35 cellular contexts compared by ENCODE assay signal in the genomic region with DNA sequence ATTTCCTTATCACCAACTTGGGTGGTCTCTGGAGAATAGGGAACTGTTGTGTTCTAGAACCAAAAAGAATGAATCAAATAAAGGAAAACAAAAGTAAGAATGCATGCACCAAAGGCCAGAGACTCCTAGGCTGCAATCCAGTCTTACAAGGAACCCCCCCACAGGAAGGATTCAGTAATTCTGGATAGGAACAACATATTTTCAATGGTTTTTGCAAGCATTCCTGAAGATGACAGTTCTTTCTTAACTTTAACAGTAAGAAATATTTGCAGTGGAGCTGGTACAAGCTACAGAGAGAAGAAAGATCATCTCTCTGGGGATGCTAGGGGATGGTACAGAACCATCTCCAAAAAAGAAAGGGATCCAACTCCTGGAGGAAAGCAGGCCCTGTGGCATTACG.
A peak's percentile ranks its signal among the peaks of the same experiment; 100 is the strongest.
DNase-seq lines count a peak whose midpoint lies in the region; ATAC-seq and TF ChIP-seq lines count a peak whose summit lies in the region.
"Had no signal": no experiment of that assay in that cellular context is flagged by ENCODE, and none has a peak within 500 bp of the region (broad histone marks: within the 10 kb centered on the region; RNA-seq: fewer than 3 reads in every experiment).

No MANE protein-coding gene starts in this region.

- H4K20me1 ChIP-seq in HCT116 (ENCODE audit: insufficient read depth), result no peaks in the 10 kb centered on the region
- H4K20me1 ChIP-seq in H9 (ENCODE audit: control insufficient read depth, insufficient read depth, insufficient read length), result no peaks in the 10 kb centered on the region

- H3K4me1 Mint-ChIP-seq in activated CD4-positive, alpha-beta T cell treated with anti-CD3 and anti-CD28 coated beads, Interleukin-2, amount 10 ng/mL, durations not matched to agents 7 days and 5 days, result no peaks in the 10 kb centered on the region
- H3K4me1 Mint-ChIP-seq in H9, result peaks cover 13 to 21% of the 10 kb centered on the region in 2 experiments
- H3K4me1 Mint-ChIP-seq: activated CD4-positive, alpha-beta T cell treated with anti-CD3 and anti-CD28 coated beads for 36 hours; CD14-positive monocyte; mesothelial cell of epicardium; stimulated activated naive CD8-positive, alpha-beta T cell treated with anti-CD3 and anti-CD28 coated beads, Interleukin-15, amount 100 ng/mL, for 72 hours had no signal

- TF ChIP-seq CTCF in HCT116 (IDR thresholded peaks at IDR 0.05 in 2 of 3, conservative IDR thresholded peaks at IDR 0.05 in 1 of 3; ENCODE audit: borderline replicate concordance in 1 of 3, insufficient read depth in 1 of 3, low read depth in 2 of 3, low read length in 2 of 3) (no peak), fibroblast of the aortic adventitia (IDR thresholded peaks at IDR 0.05; ENCODE audit: insufficient read depth, low read length) (no peak), H9 (conservative IDR thresholded peaks at IDR 0.05) (no peak)

- no CpG with 5 or more reads among the region's 1 CpG for WGBS in H9 (ENCODE audit: extremely low coverage, insufficient read length, low lambda C conversion rate)

- H3K79me2 ChIP-seq in HCT116 (ENCODE audit: insufficient read depth, low read length) (no peaks in the 10 kb centered on the region), H9 (ENCODE audit: insufficient read depth, low read length) (no peaks in the 10 kb centered on the region)

- ATAC-seq in HCT116 (no peak), SK-N-SH treated with all-trans-retinoic acid at 6 μM for 48 hours (peak; percentile 44), GM21515 (IDR thresholded peaks at IDR 0.05; ENCODE audit: unreplicated experiment) (no peak), HG03469 (IDR thresholded peaks at IDR 0.05; ENCODE audit: unreplicated experiment) (no peak)
- ATAC-seq: activated CD4-positive, alpha-beta T cell treated with anti-CD3 and anti-CD28 coated beads for 36 hours; activated CD8-positive, alpha-beta T cell treated with anti-CD3 and anti-CD28 coated beads, Interleukin-2, amount 10 ng/mL, durations not matched to agents 7 days and 5 days; activated naive CD4-positive, alpha-beta T cell treated with anti-CD3 and anti-CD28 coated beads, Interleukin-2, amount 50 U/mL, for 72 hours; heart left ventricle; right cardiac atrium; Right ventricle myocardium inferior; stimulated activated naive CD8-positive, alpha-beta T cell treated with anti-CD3 and anti-CD28 coated beads, Interleukin-15, amount 100 ng/mL, for 72 hours had no signal

- no peak overlapping the region for H4K8ac ChIP-seq in H9 (replicated peaks; ENCODE audit: insufficient read length, low read depth, low read length)

- H3K36me3 ChIP-seq in HCT116 (ENCODE audit: control insufficient read depth in 1 of 2, insufficient read depth in 2 of 2, low read length in 2 of 2), result no peaks in the 10 kb centered on the region
- H3K36me3 ChIP-seq: heart left ventricle had no signal

- H3K4me1 ChIP-seq in HCT116 (ENCODE audit: control insufficient read depth in 1 of 2, insufficient read depth in 2 of 2, low read length in 2 of 2), result peaks cover 0 to 8% of the 10 kb centered on the region in 2 experiments; a peak in 1 of 4 replicates
- H3K4me1 ChIP-seq in H9 (ENCODE audit: insufficient read depth, low read length), result no peaks in the 10 kb centered on the region; the same call in 1 of the 2 replicates
- H3K4me1 ChIP-seq: heart left ventricle had no signal

- POLR2A ChIA-PET in HCT116 (lab: Charles Lee), result no interaction called here
- POLR2A ChIA-PET in activated CD4-positive, alpha-beta T cell treated with anti-CD3 and anti-CD28 coated beads, Interleukin-2, amount 10 ng/mL, durations not matched to agents 7 days and 5 days (lab: Charles Lee), result no interaction called here

- H2BK120ac ChIP-seq in H9 (ENCODE audit: low read depth, low read length, poor library complexity, severe bottlenecking), result no peak overlapping the region

- no peak overlapping the region for H2BK15ac ChIP-seq in H9 (ENCODE audit: low read depth, low read length)

- TF ChIP-seq RAD21 in HCT116 (IDR thresholded peaks at IDR 0.05; ENCODE audit: low read depth), result no peak

- RAD21 ChIA-PET in HCT116 (lab: Charles Lee; ENCODE audit: low non-redundant PET in 1 of 2, low total read pairs in 2 of 2, uncharacterized antibody in 2 of 2, unreplicated experiment in 2 of 2), result no interaction called here

- H2BK20ac ChIP-seq in H9 (ENCODE audit: low read depth, low read length, poor library complexity, severe bottlenecking), result no peak overlapping the region

- H3K79me1 ChIP-seq in H9 (ENCODE audit: insufficient read depth, low read depth, low read length, poor library complexity, severe bottlenecking), result no peaks in the 10 kb centered on the region

- H3K23ac ChIP-seq in H9 (ENCODE audit: insufficient read length, low read depth, low read length), result no peak overlapping the region

- H3K9me3 ChIP-seq in HCT116 (ENCODE audit: control insufficient read depth in 1 of 2, insufficient read depth in 1 of 2, low read depth in 1 of 2, low read length in 2 of 2) (no peaks in the 10 kb centered on the region), H9 (ENCODE audit: control insufficient read depth, low read depth, low read length) (no peaks in the 10 kb centered on the region)
- H3K9me3 ChIP-seq: Caco-2, heart left ventricle had no signal

- no peak overlapping the region for H3K27ac Mint-ChIP-seq in activated CD4-positive, alpha-beta T cell treated with anti-CD3 and anti-CD28 coated beads, Interleukin-2, amount 10 ng/mL, durations not matched to agents 7 days and 5 days
- H3K27ac Mint-ChIP-seq in H9, result peak overlapping the region in 1 of 3 experiments; percentile 62; a peak in 1 of 7 replicates
- H3K27ac Mint-ChIP-seq: activated CD4-positive, alpha-beta T cell treated with anti-CD3 and anti-CD28 coated beads for 36 hours; activated CD8-positive, alpha-beta T cell treated with anti-CD3 and anti-CD28 coated beads, Interleukin-2, amount 10 ng/mL, durations not matched to agents 7 days and 5 days; activated naive CD4-positive, alpha-beta T cell treated with anti-CD3 and anti-CD28 coated beads, Interleukin-2, amount 50 U/mL, for 72 hours; CD14-positive monocyte; endodermal cell; mesothelial cell of epicardium; stimulated activated naive CD8-positive, alpha-beta T cell treated with anti-CD3 and anti-CD28 coated beads, Interleukin-15, amount 100 ng/mL, for 72 hours had no signal

- intact Hi-C loops in HCT116 (cut with micrococcal nuclease), result no loop called here

- H3K4me3 Mint-ChIP-seq in activated CD4-positive, alpha-beta T cell treated with anti-CD3 and anti-CD28 coated beads, Interleukin-2, amount 10 ng/mL, durations not matched to agents 7 days and 5 days, result no peak overlapping the region
- H3K4me3 Mint-ChIP-seq in H9, result no peak overlapping the region
- H3K4me3 Mint-ChIP-seq: activated CD4-positive, alpha-beta T cell treated with anti-CD3 and anti-CD28 coated beads for 36 hours; activated CD8-positive, alpha-beta T cell treated with anti-CD3 and anti-CD28 coated beads, Interleukin-2, amount 10 ng/mL, durations not matched to agents 7 days and 5 days; CD14-positive monocyte; endodermal cell; mesothelial cell of epicardium; stimulated activated naive CD8-positive, alpha-beta T cell treated with anti-CD3 and anti-CD28 coated beads, Interleukin-15, amount 100 ng/mL, for 72 hours had no signal

- H2AK5ac ChIP-seq in H9 (ENCODE audit: insufficient read length, low read length), result no peak overlapping the region

- H3K9ac ChIP-seq in HCT116 (ENCODE audit: low read length) (no peak overlapping the region), H9 (ENCODE audit: extremely low read depth, insufficient read length, low read length) (no peak overlapping the region)

- no peaks in the 10 kb centered on the region for H3K27me3 ChIP-seq in HCT116 (ENCODE audit: insufficient read depth, low read length)
- H3K27me3 ChIP-seq in H9 (ENCODE audit: insufficient read depth, low read length), result no peaks in the 10 kb centered on the region
- H3K27me3 ChIP-seq: heart left ventricle had no signal

- H2AFZ ChIP-seq in HCT116 (ENCODE audit: low read depth, low read length, poor library complexity, severe bottlenecking), result no peak overlapping the region
- no peak overlapping the region for H2AFZ ChIP-seq in H9 (ENCODE audit: low read length)
- H2AFZ ChIP-seq: PC-9 had no signal

- H3K4me2 ChIP-seq in HCT116 (ENCODE audit: low read length) (peak overlapping the region; percentile 4; the same call in 1 of the 2 replicates), H9 (ENCODE audit: insufficient read depth, insufficient read length, low read length) (no peak overlapping the region)

- no peaks in the 10 kb centered on the region for H3K23me2 ChIP-seq in H9 (ENCODE audit: insufficient read length, low read depth, low read length, poor library complexity, severe bottlenecking)

- peaks cover 4% of the 10 kb centered on the region for H3K27me3 Mint-ChIP-seq in activated CD4-positive, alpha-beta T cell treated with anti-CD3 and anti-CD28 coated beads, Interleukin-2, amount 10 ng/mL, durations not matched to agents 7 days and 5 days
- no peaks in the 10 kb centered on the region for H3K27me3 Mint-ChIP-seq in H9 (ENCODE audit: low read depth)
- H3K27me3 Mint-ChIP-seq: activated CD4-positive, alpha-beta T cell treated with anti-CD3 and anti-CD28 coated beads for 36 hours had no signal

- CTCF ChIA-PET in HCT116 (lab: Charles Lee), result no interaction called here
- CTCF ChIA-PET in activated CD4-positive, alpha-beta T cell treated with anti-CD3 and anti-CD28 coated beads, Interleukin-2, amount 10 ng/mL, durations not matched to agents 7 days and 5 days (lab: Charles Lee), result no interaction called here

- no peak overlapping the region for H3K4me3 ChIP-seq in HCT116 (replicated peaks in 1 of 2; ENCODE audit: low read depth in 1 of 2, low read length in 2 of 2)
- no peak overlapping the region for H3K4me3 ChIP-seq in fibroblast of the aortic adventitia (ENCODE audit: low read depth, low read length)
- H3K4me3 ChIP-seq: heart left ventricle, PC-9 had no signal

- H3K4ac ChIP-seq in H9 (ENCODE audit: low read depth, low read length), result no peak overlapping the region

- H3K56ac ChIP-seq in H9 (ENCODE audit: insufficient read length, low read depth, low read length), result no peak overlapping the region

- H3K36me3 Mint-ChIP-seq in activated CD4-positive, alpha-beta T cell treated with anti-CD3 and anti-CD28 coated beads, Interleukin-2, amount 10 ng/mL, durations not matched to agents 7 days and 5 days (ENCODE audit: low read depth), result no peaks in the 10 kb centered on the region
- no peaks in the 10 kb centered on the region for H3K36me3 Mint-ChIP-seq in H9 (ENCODE audit: insufficient read depth in 1 of 3, low read depth in 3 of 3)
- H3K36me3 Mint-ChIP-seq: activated naive CD4-positive, alpha-beta T cell treated with anti-CD3 and anti-CD28 coated beads, Interleukin-2, amount 50 U/mL, for 72 hours; CD14-positive monocyte had no signal

- no peak overlapping the region for H3T11ph ChIP-seq in H9 (ENCODE audit: low read length)

- no peaks in the 10 kb centered on the region for H3K9me2 ChIP-seq in HCT116 (ENCODE audit: insufficient read depth)

- DNase-seq in HCT116 (ENCODE audit: low read depth, low spot score), result no peak
- peak; percentile 79 for DNase-seq in fibroblast of the aortic adventitia (ENCODE audit: low read depth)
- no peak for DNase-seq in activated CD4-positive, alpha-beta T cell treated with anti-CD3 and anti-CD28 coated beads, Interleukin-2, amount 10 ng/mL, durations not matched to agents 7 days and 5 days
- DNase-seq in H9, result no peak
- DNase-seq: activated CD4-positive, alpha-beta T cell treated with anti-CD3 and anti-CD28 coated beads for 36 hours; activated CD8-positive, alpha-beta T cell treated with anti-CD3 and anti-CD28 coated beads, Interleukin-2, amount 10 ng/mL, durations not matched to agents 7 days and 5 days; activated T-cell treated with anti-CD3 and anti-CD28 coated beads for 4 hours; anterior cingulate cortex; central memory CD4-positive, alpha-beta T cell; dermis blood vessel endothelial cell; endodermal cell; foreskin melanocyte; GDM1; heart left ventricle; Karpas-422; NCI-H1417 treated with DMSO at 0.1 percent for 48 hours; NCI-H2081; NCI-H526; NK-92 treated with Interleukin-12 subunit alpha and Interleukin-12 subunit beta, amount 100 ng/mL, for 24 hours; posterior cingulate gyrus; right cardiac atrium; stimulated activated naive CD8-positive, alpha-beta T cell treated with anti-CD3 and anti-CD28 coated beads, Interleukin-15, amount 100 ng/mL, for 72 hours; SW 1271; T-helper 9 cell had no signal

- no peak overlapping the region for H3K14ac ChIP-seq in H9 (ENCODE audit: insufficient read depth, low read length)

- H3K9me3 Mint-ChIP-seq in activated CD4-positive, alpha-beta T cell treated with anti-CD3 and anti-CD28 coated beads, Interleukin-2, amount 10 ng/mL, durations not matched to agents 7 days and 5 days, result no peaks in the 10 kb centered on the region
- H3K9me3 Mint-ChIP-seq in H9, result no peaks in the 10 kb centered on the region
- H3K9me3 Mint-ChIP-seq: activated naive CD4-positive, alpha-beta T cell treated with anti-CD3 and anti-CD28 coated beads, Interleukin-2, amount 50 U/mL, for 72 hours; CD14-positive monocyte; endodermal cell; mesothelial cell of epicardium; stimulated activated naive CD8-positive, alpha-beta T cell treated with anti-CD3 and anti-CD28 coated beads, Interleukin-15, amount 100 ng/mL, for 72 hours had no signal

- no peak overlapping the region for H3K27ac ChIP-seq in HCT116 (ENCODE audit: low read depth, low read length)
- H3K27ac ChIP-seq in H9 (ENCODE audit: insufficient read length, low read depth, low read length), result no peak overlapping the region
- H3K27ac ChIP-seq: heart left ventricle, HL-60, VCaP had no signal

- no peak overlapping the region for H4K5ac ChIP-seq in H9 (ENCODE audit: insufficient read length, low read depth, low read length)

- H2BK5ac ChIP-seq in H9 (ENCODE audit: insufficient read length, low read length), result no peak overlapping the region

- H2BK12ac ChIP-seq in H9 (ENCODE audit: insufficient read length, low read depth, low read length), result no peak overlapping the region

- TF ChIP-seq POLR2A in HCT116 (IDR thresholded peaks at IDR 0.05; ENCODE audit: borderline replicate concordance, extremely low read depth, insufficient read depth, insufficient read length), result no peak

- no peak overlapping the region for H3K18ac ChIP-seq in H9 (ENCODE audit: insufficient read length, low read depth, low read length)

- BruUV-seq in HCT116 (replicated peaks; lab: Mats Ljungman, UMichigan), result no TSS peak

- H4K91ac ChIP-seq in H9 (ENCODE audit: insufficient read length, low read depth, low read length), result no peak overlapping the region
